8 cellular contexts compared by ENCODE assay signal in the genomic region with DNA sequence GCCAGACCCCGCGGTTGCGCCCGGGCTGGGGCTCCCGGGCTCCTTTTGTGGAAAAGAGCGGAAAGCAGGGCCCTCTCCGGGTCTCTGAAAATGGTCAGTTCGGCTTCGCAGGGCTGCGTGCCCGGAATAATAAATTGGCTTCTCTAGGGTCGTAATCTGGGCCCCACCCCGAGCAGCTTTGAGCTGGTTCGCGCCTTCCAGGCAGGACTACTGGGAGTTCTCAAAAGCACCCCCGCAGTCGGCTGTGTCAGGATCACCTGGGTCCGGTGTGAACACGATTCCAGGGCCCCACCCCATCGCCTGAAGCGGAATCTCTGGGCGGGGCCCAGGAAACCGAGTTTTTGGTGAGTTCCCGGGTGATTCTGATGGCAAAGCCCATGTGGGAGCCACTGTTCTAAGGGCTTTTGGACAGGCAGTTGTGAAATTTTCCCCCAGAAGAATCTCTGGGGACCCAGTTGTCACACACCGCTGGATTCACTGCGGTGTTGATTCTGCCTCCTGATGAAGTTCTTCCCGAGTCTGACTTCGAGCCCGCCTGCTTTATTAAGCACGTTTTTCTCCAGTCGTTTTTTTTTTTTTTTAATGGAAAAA.
DNase-seq lines count a peak whose midpoint lies in the region; ATAC-seq and TF ChIP-seq lines count a peak whose summit lies in the region.

No MANE protein-coding gene starts in this region.

- H3K36me3 Mint-ChIP-seq in activated CD4-positive, alpha-beta T cell treated with anti-CD3 and anti-CD28 coated beads for 36 hours (ENCODE audit: low read depth) = no peaks in the 10 kb centered on the region
- peaks cover 9% of the 10 kb centered on the region for H3K36me3 Mint-ChIP-seq in effector memory CD8-positive, alpha-beta T cell (ENCODE audit: insufficient read depth)

- CTCF ChIA-PET in activated CD4-positive, alpha-beta T cell treated with anti-CD3 and anti-CD28 coated beads for 36 hours (lab: Charles Lee) = interaction anchor here (0.6 to 0.7 kb wide), 3 partner anchors 18 to 626 kb away, joined by 3 read pairs; no protein-coding TSS in a partner anchor
- CTCF ChIA-PET in Panc1 (lab: Charles Lee) = no interaction called here

- peak overlapping the region; percentile 42 for H3K4me3 Mint-ChIP-seq in activated CD4-positive, alpha-beta T cell treated with anti-CD3 and anti-CD28 coated beads for 36 hours
- peak overlapping the region; percentile 70 to 81 for H3K4me3 Mint-ChIP-seq in effector memory CD8-positive, alpha-beta T cell

- H3K9me3 ChIP-seq in Panc1 (ENCODE audit: control insufficient read depth, insufficient read depth, low read depth, low read length) (0 out of 2 replicates have a peak, but pooled peaks cover 3% of the 10 kb centered on the region), mucosa of descending colon (peaks cover 5% of the 10 kb centered on the region)

- H3K4me3 ChIP-seq in Panc1 (ENCODE audit: low read depth in 2 of 2, low read length in 2 of 2) (peak overlapping the region; percentile 55 to 68), mucosa of descending colon (no peak overlapping the region), urinary bladder (ENCODE audit: low read depth, low read length) (peak overlapping the region; percentile 70)

- BruUV-seq in Panc1 (replicated peaks; lab: Mats Ljungman, UMichigan) = no TSS peak

- intact Hi-C loops in activated CD4-positive, alpha-beta T cell treated with anti-CD3 and anti-CD28 coated beads for 36 hours (cut with DNase I, micrococcal nuclease) = loop anchor here (1.0 to 10.0 kb wide), 3 partner anchors 360 to 703 kb away; no protein-coding TSS in a partner anchor
- intact Hi-C loops in Panc1 (cut with micrococcal nuclease; ENCODE audit: unreplicated experiment) (loop anchor here (10.0 kb wide), 1 partner anchor 700 kb away; no protein-coding TSS in a partner anchor), mucosa of descending colon (cut with DNase I, micrococcal nuclease) (loop anchor here in 1 of 2 donors (5.0 kb wide), 1 partner anchor 263 kb away; a partner anchor contains a TSS)

- peaks cover 29% of the 10 kb centered on the region for H3K4me1 ChIP-seq in Panc1 (ENCODE audit: control insufficient read depth, insufficient read depth, low read length)
- H3K4me1 ChIP-seq in mucosa of descending colon (ENCODE audit: low read depth) = no peaks in the 10 kb centered on the region
- no peaks in the 10 kb centered on the region for H3K4me1 ChIP-seq in urinary bladder (ENCODE audit: insufficient read depth)

- peak; percentile 16 for DNase-seq in activated CD4-positive, alpha-beta T cell treated with anti-CD3 and anti-CD28 coated beads for 36 hours
- DNase-seq in activated CD4-positive, alpha-beta T cell treated with anti-CD3 and anti-CD28 coated beads for 1 hour = no peak
- DNase-seq in Panc1 (ENCODE audit: low read depth, low spot score) (no peak), mucosa of descending colon (peak in 2 of 3 donors; percentile 49 to 64)
- DNase-seq in effector memory CD8-positive, alpha-beta T cell = no peak

- H3K36me3 ChIP-seq in Panc1 (ENCODE audit: control insufficient read depth, insufficient read depth, low read length) = no peaks in the 10 kb centered on the region
- H3K36me3 ChIP-seq in mucosa of descending colon (ENCODE audit: low read depth) = no peaks in the 10 kb centered on the region
- H3K36me3 ChIP-seq in urinary bladder (ENCODE audit: insufficient read depth) = no peaks in the 10 kb centered on the region

- H3K9me3 Mint-ChIP-seq in activated CD4-positive, alpha-beta T cell treated with anti-CD3 and anti-CD28 coated beads for 36 hours (ENCODE audit: low read depth) = no peaks in the 10 kb centered on the region
- no peaks in the 10 kb centered on the region for H3K9me3 Mint-ChIP-seq in effector memory CD8-positive, alpha-beta T cell

- in situ Hi-C loops in Panc1 (cut with HindIII; ENCODE audit: low pct_unique_long_range_greater_than_20kb, low sequenced_read_pairs) = no loop called here

- WGBS in urinary bladder = 10% methylated on average over 31 of the region's 31 CpGs

- peak overlapping the region; percentile 79 for H3K27ac ChIP-seq in Panc1 (ENCODE audit: low read length)
- H3K27ac ChIP-seq in urinary bladder (ENCODE audit: low read depth) = no peak overlapping the region

- peaks cover 31% of the 10 kb centered on the region for H3K27me3 Mint-ChIP-seq in activated CD4-positive, alpha-beta T cell treated with anti-CD3 and anti-CD28 coated beads for 36 hours
- peaks cover 0 to 8% of the 10 kb centered on the region in 2 donors for H3K27me3 Mint-ChIP-seq in effector memory CD8-positive, alpha-beta T cell

- peaks cover 6% of the 10 kb centered on the region for H3K4me1 Mint-ChIP-seq in activated CD4-positive, alpha-beta T cell treated with anti-CD3 and anti-CD28 coated beads for 36 hours
- peaks cover 0 to 12% of the 10 kb centered on the region in 2 donors for H3K4me1 Mint-ChIP-seq in effector memory CD8-positive, alpha-beta T cell (ENCODE audit: low read depth in 2 of 2)

- ATAC-seq in activated CD4-positive, alpha-beta T cell treated with anti-CD3 and anti-CD28 coated beads for 36 hours = no peak
- peak; percentile 33 for ATAC-seq in Panc1
- peak; percentile 4 for ATAC-seq in effector memory CD8-positive, alpha-beta T cell (replicated peaks)
- ATAC-seq in mucosa of descending colon = peak; percentile 35
- ATAC-seq in HG03025 (IDR thresholded peaks at IDR 0.05; ENCODE audit: low FRiP score, unreplicated experiment) = no peak
- no peak for ATAC-seq in HG02981 (IDR thresholded peaks at IDR 0.05; ENCODE audit: unreplicated experiment)

- TF ChIP-seq CTCF in Panc1 (IDR thresholded peaks at IDR 0.05) (no peak), mucosa of descending colon (IDR thresholded peaks at IDR 0.05) (no peak)

- H3K27ac Mint-ChIP-seq in activated CD4-positive, alpha-beta T cell treated with anti-CD3 and anti-CD28 coated beads for 36 hours = no peak overlapping the region
- H3K27ac Mint-ChIP-seq in effector memory CD8-positive, alpha-beta T cell = peak overlapping the region in 1 of 2 donors; percentile 77

- POLR2A ChIA-PET in activated CD4-positive, alpha-beta T cell treated with anti-CD3 and anti-CD28 coated beads for 36 hours (lab: Charles Lee) = no interaction called here
- POLR2A ChIA-PET in Panc1 (lab: Charles Lee) = interaction anchor here (0.5 kb wide), 1 partner anchor 49 kb away, joined by 5 read pairs; no protein-coding TSS in a partner anchor

- no peaks in the 10 kb centered on the region for H3K27me3 ChIP-seq in Panc1 (ENCODE audit: control insufficient read depth, insufficient read depth, low read length)

Comparison
In these comparisons a context has a peak if more than half of its experiments do, and no peak if none do; other contexts are left out.
1. DNase-seq: peak in activated CD4-positive, alpha-beta T cell treated with anti-CD3 and anti-CD28 coated beads for 36 hours (single experiment) and mucosa of descending colon (2 of 3); none in activated CD4-positive, alpha-beta T cell treated with anti-CD3 and anti-CD28 coated beads for 1 hour (single experiment), Panc1 (single experiment) and effector memory CD8-positive, alpha-beta T cell (0 of 3).
2. ATAC-seq: peak in Panc1 (single experiment), effector memory CD8-positive, alpha-beta T cell (single experiment) and mucosa of descending colon (single experiment); none in activated CD4-positive, alpha-beta T cell treated with anti-CD3 and anti-CD28 coated beads for 36 hours (single experiment), HG03025 (single experiment) and HG02981 (single experiment).